In genomic region chr7:2771274-2771711, GRCh38 we compare ENCODE assay signal across 1 cellular context.
TF ChIP-seq lines count a peak whose summit lies in the region.

No MANE protein-coding gene starts in this region.

TF ChIP-seq in SK-N-SH treated with all-trans-retinoic acid at 6 μM for 48 hours, 23 proteins besides CTCF, POLR2A, EP300 and RAD21 (continued from another document):
- TF ChIP-seq TOX (CRISPR knock-in tag; IDR thresholded peaks at IDR 0.05; ENCODE audit: borderline replicate concordance), result no peak
- TF ChIP-seq ZNF70 (CRISPR knock-in tag; IDR thresholded peaks at IDR 0.05), result no peak
- TF ChIP-seq TSHZ2 (CRISPR knock-in tag; IDR thresholded peaks at IDR 0.05), result no peak
- TF ChIP-seq TCF4 (CRISPR knock-in tag; IDR thresholded peaks at IDR 0.05; ENCODE audit: borderline replicate concordance), result no peak
- TF ChIP-seq BACH2 (CRISPR knock-in tag; IDR thresholded peaks at IDR 0.05; ENCODE audit: borderline replicate concordance), result no peak
